Comparison of ENCODE assay signal across 12 cellular contexts in the genomic region with DNA sequence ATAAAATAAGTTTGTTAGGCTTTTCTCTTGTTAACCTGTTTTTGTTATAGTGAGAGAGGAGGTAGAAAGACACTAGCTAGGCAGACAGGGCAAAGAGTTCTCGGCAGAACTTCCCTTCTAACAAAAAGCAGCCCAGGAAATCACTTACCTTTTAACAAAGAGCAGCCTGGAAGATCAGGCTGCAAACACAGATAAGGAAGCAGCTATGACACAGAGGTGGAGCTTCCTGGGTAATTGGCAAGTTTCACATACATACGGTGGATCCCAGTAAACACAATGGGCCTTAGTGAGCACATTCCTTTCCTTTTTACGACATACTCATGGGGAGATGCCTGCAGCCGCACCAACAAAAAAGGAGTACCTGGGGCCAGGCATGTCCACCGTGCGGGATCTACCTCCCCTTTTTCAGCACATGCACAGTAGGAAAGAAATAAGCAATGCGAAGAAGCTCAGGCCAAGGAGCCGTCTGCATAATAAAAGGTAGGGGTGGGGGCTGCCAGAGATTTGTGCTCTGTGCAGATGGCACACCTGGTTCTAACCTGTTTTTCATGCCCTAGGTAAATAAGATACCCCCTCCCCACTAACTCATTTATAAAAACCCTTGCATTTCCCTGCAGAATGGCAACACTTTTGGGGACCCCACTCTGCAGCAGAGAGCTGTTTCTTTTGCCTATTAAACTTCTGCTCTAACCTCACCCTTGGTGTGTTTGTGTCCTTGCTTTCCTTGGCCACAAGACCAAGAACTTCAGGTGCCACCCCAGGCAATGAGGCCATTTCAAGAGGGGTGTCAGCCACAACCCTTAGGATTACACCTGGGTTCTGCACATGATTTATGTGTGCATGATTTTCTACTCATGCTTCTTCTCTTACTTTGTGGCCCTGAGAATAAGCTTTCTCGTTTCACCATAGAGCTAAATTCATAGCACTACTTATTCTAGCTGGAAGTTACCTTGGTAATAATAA. TPM values are rescaled to one million over a fixed set of nuclear protein-coding genes. Genes with fewer than 3 reads are reported as not detected.
DNase-seq lines count a peak whose midpoint lies in the region; ATAC-seq and TF ChIP-seq lines count a peak whose summit lies in the region.
"Had no signal": no experiment of that assay in that cellular context is flagged by ENCODE, and none has a peak within 500 bp of the region (broad histone marks: within the 10 kb centered on the region; RNA-seq: fewer than 3 reads in every experiment).

No MANE protein-coding gene starts in this region.

- peak; percentile 57 for ATAC-seq in left colon

- no peak for TF ChIP-seq CTCF in AG10803 (conservative IDR thresholded peaks at IDR 0.05; ENCODE audit: low read length)
- TF ChIP-seq CTCF in cardiac fibroblast (IDR thresholded peaks at IDR 0.05; ENCODE audit: low read depth, low read length) = no peak

- no peak overlapping the region for H3K4me3 ChIP-seq in AG10803 (ENCODE audit: low read length)
- no peak overlapping the region for H3K4me3 ChIP-seq in cardiac fibroblast (replicated peaks in 1 of 2; ENCODE audit: low read depth in 2 of 2, low read length in 2 of 2)
- H3K4me3 ChIP-seq: thoracic aorta had no signal

- intact Hi-C loops in left colon (cut with DNase I, micrococcal nuclease) = no loop called here

- DNase-seq in AG10803 (ENCODE audit: low read depth) (peak; percentile 44), LoVo (ENCODE audit: low spot score) (peak; percentile 53), cardiac fibroblast (ENCODE audit: low read depth in 2 of 2) (peak; percentile 48 to 69), left colon (no peak), NCI-H1436 treated with DMSO at 0.1 percent for 48 hours (lab: John Stamatoyannopoulos, UW) (no peak), foreskin melanocyte (no peak), NOMO-1 (lab: John Stamatoyannopoulos, UW; ENCODE audit: unreplicated experiment in 2 of 2) (no peak), DMS53 treated with DMSO at 0.1 percent for 48 hours (lab: John Stamatoyannopoulos, UW; ENCODE audit: unreplicated experiment) (no peak)
- DNase-seq: activated effector memory CD4-positive, alpha-beta T cell treated with Interleukin-2 at 50 U/mL for 16 hours; NCI-H2081; stimulated activated CD4-positive, alpha-beta T cell treated with anti-CD3 and anti-CD28 coated beads, Interleukin-1b, Interleukin-23, amount 100 ng/mL, for 48 hours had no signal

RNA-seq across cellular contexts. Expression of gene MDH1, which starts 26.5 kb away (rescaled TPM):
- total RNA-seq in left colon = 100 to 1,000 TPM; 167 to 186 TPM

RNA-seq across cellular contexts. Expression of gene WDPCP, which starts 27.0 kb away (rescaled TPM):
- total RNA-seq in left colon = 1 to 10 TPM; 3.1 to 3.7 TPM

Comparison
In these comparisons a context has a peak if more than half of its experiments do, and no peak if none do; other contexts are left out.
1. DNase-seq: peak in AG10803 (single experiment), LoVo (single experiment) and cardiac fibroblast (2 of 2); none in left colon (0 of 2), NCI-H1436 treated with DMSO at 0.1 percent for 48 hours (single experiment), foreskin melanocyte (single experiment), NOMO-1 (0 of 2) and DMS53 treated with DMSO at 0.1 percent for 48 hours (single experiment).